In the genomic region with DNA sequence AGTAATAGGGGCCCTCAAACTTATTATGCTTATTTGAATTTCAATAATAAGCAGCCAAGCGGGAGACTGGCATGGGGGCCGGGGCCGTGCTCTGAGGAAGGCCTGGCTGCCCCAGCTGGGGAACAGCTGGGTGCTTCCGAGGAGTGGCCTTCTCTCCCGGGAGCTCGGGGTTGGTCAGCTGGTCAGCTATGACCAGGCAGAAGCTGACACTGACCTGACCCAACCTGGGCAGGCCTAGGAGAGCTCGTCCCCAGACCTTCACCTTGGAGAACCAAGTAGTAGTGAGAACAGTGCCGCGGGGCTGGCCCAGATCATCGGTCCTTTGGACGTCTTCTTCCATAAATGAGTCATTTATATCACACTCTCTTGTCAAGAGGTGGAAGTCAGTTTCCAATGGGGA, we compare ENCODE assay signal across 26 cellular contexts. TPM values are rescaled to one million over a fixed set of nuclear protein-coding genes. Genes with fewer than 3 reads are reported as not detected.
A peak's percentile ranks its signal among the peaks of the same experiment; 100 is the strongest.
DNase-seq lines count a peak whose midpoint lies in the region; ATAC-seq, FAIRE-seq and TF ChIP-seq lines count a peak whose summit lies in the region.
"Had no signal": no experiment of that assay in that cellular context is flagged by ENCODE, and none has a peak within 500 bp of the region (broad histone marks: within the 10 kb centered on the region; RNA-seq: fewer than 3 reads in every experiment).

No MANE protein-coding gene starts in this region.

- H3K4me1 ChIP-seq in BLaER1 (peaks cover 37% of the 10 kb centered on the region), HepG2 (ENCODE audit: insufficient read depth, low read length) (no peaks in the 10 kb centered on the region)

- no peaks in the 10 kb centered on the region for H4K20me1 ChIP-seq in BLaER1
- no peaks in the 10 kb centered on the region for H4K20me1 ChIP-seq in HepG2 (ENCODE audit: insufficient read depth, low read length)

- WGBS in HepG2 (ENCODE audit: low lambda C conversion rate), result 97% methylated on average over 11 of the region's 11 CpGs

- H3K9ac ChIP-seq in BLaER1 (peak overlapping the region; percentile 62; the same call in 1 of the 2 replicates), HepG2 (ENCODE audit: insufficient read depth, low read depth, low read length) (no peak overlapping the region)
- H3K9ac ChIP-seq: KMS-11 had no signal

- no peak for DNase-seq in T-helper 2 cell treated with Interferon-gamma antibody and Interleukin-4, amounts not matched to agents 5 μg/mL and 100 μg/mL, for 36 hours (ENCODE audit: low spot score)
- no peak for DNase-seq in T-helper 2 cell
- no peak for DNase-seq in activated T-helper 2 cell treated with anti-CD3 and anti-CD28 coated beads, Interferon-gamma antibody, Interleukin-2, Interleukin-4, amounts not matched to agents 10 μg/mL and 5 μg/mL and 100 μg/mL, durations not matched to agents 14 hours and 24 hours and 36 hours (ENCODE audit: low spot score)
- DNase-seq in HepG2 (ENCODE audit: low spot score), result no peak
- DNase-seq in stimulated activated naive B cell treated with anti-CD40 and anti-IgM and Interleukin-4, amounts not matched to agents 10 μg/mL and 1 μg/mL and 100 μg/mL, for 72 hours, result no peak
- no peak for DNase-seq in OCI-M2 (lab: John Stamatoyannopoulos, UW; ENCODE audit: unreplicated experiment)
- no peak for DNase-seq in DMS53 (lab: John Stamatoyannopoulos, UW)
- DNase-seq: 8988T; Calu3; CD8-positive, alpha-beta memory T cell; DMS153; HCEC 1CT; IMR-90; NCI-H1105; NCI-H146; NCI-H2029; NCI-H226; NCI-H510A treated with DMSO at 0.1 percent for 48 hours; NCI-H748 treated with DMSO at 0.1 percent for 48 hours had no signal

- peaks cover 14% of the 10 kb centered on the region for H3K4me1 Mint-ChIP-seq in T-helper 2 cell treated with Interferon-gamma antibody and Interleukin-4, amounts not matched to agents 5 μg/mL and 100 μg/mL, for 36 hours (ENCODE audit: low read depth)
- H3K4me1 Mint-ChIP-seq in activated T-helper 2 cell treated with anti-CD3 and anti-CD28 coated beads, Interferon-gamma antibody, Interleukin-2, Interleukin-4, amounts not matched to agents 10 μg/mL and 5 μg/mL and 100 μg/mL, durations not matched to agents 14 hours and 24 hours and 36 hours (ENCODE audit: low read depth), result peaks cover 16% of the 10 kb centered on the region
- peaks cover 3 to 8% of the 10 kb centered on the region in 2 donors for H3K4me1 Mint-ChIP-seq in stimulated activated naive B cell treated with anti-CD40 and anti-IgM and Interleukin-4, amounts not matched to agents 10 μg/mL and 1 μg/mL and 100 μg/mL, for 72 hours

- H3K9me3 ChIP-seq in BLaER1, result no peaks in the 10 kb centered on the region
- no peaks in the 10 kb centered on the region for H3K9me3 ChIP-seq in HepG2 (ENCODE audit: low read length)

- H3K9me3 Mint-ChIP-seq in T-helper 2 cell treated with Interferon-gamma antibody and Interleukin-4, amounts not matched to agents 5 μg/mL and 100 μg/mL, for 36 hours, result no peaks in the 10 kb centered on the region
- H3K9me3 Mint-ChIP-seq in activated T-helper 2 cell treated with anti-CD3 and anti-CD28 coated beads, Interferon-gamma antibody, Interleukin-2, Interleukin-4, amounts not matched to agents 10 μg/mL and 5 μg/mL and 100 μg/mL, durations not matched to agents 14 hours and 24 hours and 36 hours, result no peaks in the 10 kb centered on the region
- no peaks in the 10 kb centered on the region for H3K9me3 Mint-ChIP-seq in stimulated activated naive B cell treated with anti-CD40 and anti-IgM and Interleukin-4, amounts not matched to agents 10 μg/mL and 1 μg/mL and 100 μg/mL, for 72 hours
- H3K9me3 Mint-ChIP-seq: CD8-positive, alpha-beta memory T cell; GM23338 had no signal

- no peak for TF ChIP-seq CTCF in HepG2 (CRISPR knock-in tag; IDR thresholded peaks at IDR 0.05)

- peaks cover 70% of the 10 kb centered on the region for H3K36me3 ChIP-seq in BLaER1
- H3K36me3 ChIP-seq in HepG2 (replicated peaks in 1 of 2; ENCODE audit: control insufficient read depth in 1 of 2, insufficient read depth in 2 of 2, low read length in 2 of 2), result peaks cover 8 to 19% of the 10 kb centered on the region in 2 experiments; a peak in 4 of 5 replicates

- H3K27ac Mint-ChIP-seq in T-helper 2 cell treated with Interferon-gamma antibody and Interleukin-4, amounts not matched to agents 5 μg/mL and 100 μg/mL, for 36 hours, result peak overlapping the region; percentile 35
- peak overlapping the region; percentile 76 for H3K27ac Mint-ChIP-seq in activated T-helper 2 cell treated with anti-CD3 and anti-CD28 coated beads, Interferon-gamma antibody, Interleukin-2, Interleukin-4, amounts not matched to agents 10 μg/mL and 5 μg/mL and 100 μg/mL, durations not matched to agents 14 hours and 24 hours and 36 hours
- H3K27ac Mint-ChIP-seq in stimulated activated naive B cell treated with anti-CD40 and anti-IgM and Interleukin-4, amounts not matched to agents 10 μg/mL and 1 μg/mL and 100 μg/mL, for 72 hours, result no peak overlapping the region
- H3K27ac Mint-ChIP-seq: CD8-positive, alpha-beta memory T cell; GM23338 had no signal

- no peak overlapping the region for H3K4me3 Mint-ChIP-seq in T-helper 2 cell treated with Interferon-gamma antibody and Interleukin-4, amounts not matched to agents 5 μg/mL and 100 μg/mL, for 36 hours
- no peak overlapping the region for H3K4me3 Mint-ChIP-seq in activated T-helper 2 cell treated with anti-CD3 and anti-CD28 coated beads, Interferon-gamma antibody, Interleukin-2, Interleukin-4, amounts not matched to agents 10 μg/mL and 5 μg/mL and 100 μg/mL, durations not matched to agents 14 hours and 24 hours and 36 hours (ENCODE audit: low read depth)
- no peak overlapping the region for H3K4me3 Mint-ChIP-seq in stimulated activated naive B cell treated with anti-CD40 and anti-IgM and Interleukin-4, amounts not matched to agents 10 μg/mL and 1 μg/mL and 100 μg/mL, for 72 hours
- H3K4me3 Mint-ChIP-seq: GM23338 had no signal

- H3K4me3 ChIP-seq in BLaER1 (no peak overlapping the region), HepG2 (replicated peaks in 1 of 3; ENCODE audit: insufficient read depth in 1 of 3, low read depth in 2 of 3, low read length in 3 of 3) (no peak overlapping the region)
- H3K4me3 ChIP-seq: GM23338 had no signal

- no peak for FAIRE-seq in HepG2 (lab: Jason Lieb, UNC)
- FAIRE-seq: G401.6, GM12892, HTR-8/SVneo had no signal

- H3K27me3 ChIP-seq in BLaER1 (no peaks in the 10 kb centered on the region), HepG2 (ENCODE audit: control insufficient read depth in 1 of 2, insufficient read depth in 2 of 2, low read length in 2 of 2) (no peaks in the 10 kb centered on the region)

- ATAC-seq in HepG2, result no peak
- no peak for ATAC-seq in stimulated activated naive B cell treated with anti-CD40 and anti-IgM and Interleukin-4, amounts not matched to agents 10 μg/mL and 1 μg/mL and 100 μg/mL, for 72 hours (replicated peaks)
- ATAC-seq: GM23338 had no signal

- TF ChIP-seq POLR2A in HepG2 (IDR thresholded peaks at IDR 0.05; ENCODE audit: insufficient read depth in 1 of 2, low read depth in 2 of 2, low read length in 2 of 2), result no peak

- intact Hi-C loops in activated T-helper 2 cell treated with anti-CD3 and anti-CD28 coated beads, Interferon-gamma antibody, Interleukin-2, Interleukin-4, amounts not matched to agents 10 μg/mL and 5 μg/mL and 100 μg/mL, durations not matched to agents 14 hours and 24 hours and 36 hours (cut with micrococcal nuclease), result no loop called here
- intact Hi-C loops in HepG2 (cut with micrococcal nuclease; ENCODE audit: unreplicated experiment), result no loop called here

- BruUV-seq in HepG2 (replicated peaks; lab: Mats Ljungman, UMichigan), result no TSS peak

- H2AFZ ChIP-seq in HepG2 (ENCODE audit: low read length), result no peak overlapping the region
- H2AFZ ChIP-seq: GM23338 had no signal

- H3K36me3 Mint-ChIP-seq in T-helper 2 cell treated with Interferon-gamma antibody and Interleukin-4, amounts not matched to agents 5 μg/mL and 100 μg/mL, for 36 hours (ENCODE audit: low read depth), result peaks cover 22% of the 10 kb centered on the region
- H3K36me3 Mint-ChIP-seq in activated T-helper 2 cell treated with anti-CD3 and anti-CD28 coated beads, Interferon-gamma antibody, Interleukin-2, Interleukin-4, amounts not matched to agents 10 μg/mL and 5 μg/mL and 100 μg/mL, durations not matched to agents 14 hours and 24 hours and 36 hours (ENCODE audit: low read depth), result peaks cover 32% of the 10 kb centered on the region
- H3K36me3 Mint-ChIP-seq in stimulated activated naive B cell treated with anti-CD40 and anti-IgM and Interleukin-4, amounts not matched to agents 10 μg/mL and 1 μg/mL and 100 μg/mL, for 72 hours, result no peaks in the 10 kb centered on the region
- H3K36me3 Mint-ChIP-seq: CD8-positive, alpha-beta memory T cell had no signal

- H3K27ac ChIP-seq in BLaER1, result peak overlapping the region; percentile 83
- no peak overlapping the region for H3K27ac ChIP-seq in HepG2 (ENCODE audit: extremely low read length, insufficient read depth, low read length)
- H3K27ac ChIP-seq: C4-2B, KMS-11 had no signal

- no peak for TF ChIP-seq RAD21 in HepG2 (CRISPR knock-in tag; IDR thresholded peaks at IDR 0.05)

- no peaks in the 10 kb centered on the region for H3K27me3 Mint-ChIP-seq in T-helper 2 cell treated with Interferon-gamma antibody and Interleukin-4, amounts not matched to agents 5 μg/mL and 100 μg/mL, for 36 hours (ENCODE audit: low read depth)
- no peaks in the 10 kb centered on the region for H3K27me3 Mint-ChIP-seq in activated T-helper 2 cell treated with anti-CD3 and anti-CD28 coated beads, Interferon-gamma antibody, Interleukin-2, Interleukin-4, amounts not matched to agents 10 μg/mL and 5 μg/mL and 100 μg/mL, durations not matched to agents 14 hours and 24 hours and 36 hours (ENCODE audit: low read depth)
- no peaks in the 10 kb centered on the region for H3K27me3 Mint-ChIP-seq in stimulated activated naive B cell treated with anti-CD40 and anti-IgM and Interleukin-4, amounts not matched to agents 10 μg/mL and 1 μg/mL and 100 μg/mL, for 72 hours
- H3K27me3 Mint-ChIP-seq: CD8-positive, alpha-beta memory T cell had no signal

- H3K79me2 ChIP-seq in HepG2 (ENCODE audit: insufficient read depth, low read length), result no peaks in the 10 kb centered on the region

- CTCF ChIA-PET in HepG2 (lab: Yijun Ruan, JAX; ENCODE audit: low intra/inter-chr PET ratio, low total read pairs), result no interaction called here

- in situ Hi-C loops in HepG2 (cut with HindIII; ENCODE audit: extremely low pct_ligation_motif_present, low pct_unique_long_range_greater_than_20kb), result no loop called here

- peak overlapping the region; percentile 79 for H3K4me2 ChIP-seq in BLaER1
- H3K4me2 ChIP-seq in HepG2 (ENCODE audit: low read depth, low read length), result no peak overlapping the region
- H3K4me2 ChIP-seq: GM23338, KMS-11 had no signal

- POLR2A ChIA-PET in HepG2 (lab: Yijun Ruan, JAX), result no interaction called here

- TF ChIP-seq EP300 in HepG2 (IDR thresholded peaks at IDR 0.05; ENCODE audit: low read depth in 2 of 2, low read length in 2 of 2), result no peak
- TF ChIP-seq EP300 in HepG2 (CRISPR knock-in tag; IDR thresholded peaks at IDR 0.05; ENCODE audit: borderline replicate concordance), result no peak

RNA-seq across cellular contexts. Expression of gene RRM2, which starts 36.1 kb away (rescaled TPM):
- total RNA-seq in activated T-helper 2 cell treated with anti-CD3 and anti-CD28 coated beads, Interferon-gamma antibody, Interleukin-2, Interleukin-4, amounts not matched to agents 10 μg/mL and 5 μg/mL and 100 μg/mL, durations not matched to agents 14 hours and 24 hours and 36 hours, result 374 TPM in 2 replicates
- total RNA-seq in HepG2 (2016; rRNA removed; fragmentation: Illumina TruSeq; extraction: Trizol), result 150 and 191 TPM in 2 replicates
- total RNA-seq in HepG2 (2016; cell fraction: cytosol; rRNA removed; fragmentation: Illumina TruSeq; extraction: Trizol; ENCODE audit: low read depth), result 37.8 and 48.5 TPM in 2 replicates
- 147 and 157 TPM in 2 replicates for total RNA-seq in HepG2 (2016; cell fraction: insoluble cytoplasmic fraction; rRNA removed; fragmentation: Illumina TruSeq; extraction: Trizol)
- 80.6 and 88.9 TPM in 2 replicates for total RNA-seq in HepG2 (2016; cell fraction: membrane; rRNA removed; fragmentation: Illumina TruSeq; extraction: Trizol)
- 128 and 140 TPM in 2 replicates for total RNA-seq in HepG2 (2016; cell fraction: nucleus; rRNA removed; fragmentation: Illumina TruSeq; extraction: Trizol)
- polyA plus RNA-seq in HepG2 (2011; rRNA removed), result 15.2 and 31.3 TPM in 2 replicates
- polyA plus RNA-seq in HepG2 (2011; cell fraction: cytosol; rRNA removed), result 16.4 and 33.9 TPM in 2 replicates
- 56.9 and 85.9 TPM in 2 replicates for polyA plus RNA-seq in HepG2 (2011; cell fraction: nucleus; rRNA removed)
- polyA plus RNA-seq in HepG2 (2012), result 28.1 and 60.7 TPM in 2 replicates
- polyA plus RNA-seq in HepG2 (2016; cell fraction: cytosol; fragmentation: Illumina TruSeq; extraction: Trizol; ENCODE audit: low read depth), result 43.8 and 46.7 TPM in 2 replicates
- polyA plus RNA-seq in HepG2 (2016; cell fraction: insoluble cytoplasmic fraction; fragmentation: Illumina TruSeq; extraction: Trizol; ENCODE audit: low read depth), result 194 and 228 TPM in 2 replicates
- 51.9 and 53.7 TPM in 2 replicates for polyA plus RNA-seq in HepG2 (2016; cell fraction: membrane; fragmentation: Illumina TruSeq; extraction: Trizol; ENCODE audit: low read depth)
- 138 and 141 TPM in 2 replicates for polyA plus RNA-seq in HepG2 (2016; cell fraction: nucleus; fragmentation: Illumina TruSeq; extraction: Trizol; ENCODE audit: insufficient read depth, low read depth)
- polyA minus RNA-seq in HepG2 (2011; rRNA and poly(A)+ RNA removed; ENCODE audit: low replicate concordance), result 59.0 and 93.0 TPM in 2 replicates
- 42.2 and 50.2 TPM in 2 replicates for polyA minus RNA-seq in HepG2 (2011; cell fraction: cytosol; rRNA and poly(A)+ RNA removed)
- polyA minus RNA-seq in HepG2 (2011; cell fraction: nucleus; rRNA and poly(A)+ RNA removed), result 47.4 and 63.0 TPM in 2 replicates
